1 cellular context compared by ENCODE assay signal in the genomic region with DNA sequence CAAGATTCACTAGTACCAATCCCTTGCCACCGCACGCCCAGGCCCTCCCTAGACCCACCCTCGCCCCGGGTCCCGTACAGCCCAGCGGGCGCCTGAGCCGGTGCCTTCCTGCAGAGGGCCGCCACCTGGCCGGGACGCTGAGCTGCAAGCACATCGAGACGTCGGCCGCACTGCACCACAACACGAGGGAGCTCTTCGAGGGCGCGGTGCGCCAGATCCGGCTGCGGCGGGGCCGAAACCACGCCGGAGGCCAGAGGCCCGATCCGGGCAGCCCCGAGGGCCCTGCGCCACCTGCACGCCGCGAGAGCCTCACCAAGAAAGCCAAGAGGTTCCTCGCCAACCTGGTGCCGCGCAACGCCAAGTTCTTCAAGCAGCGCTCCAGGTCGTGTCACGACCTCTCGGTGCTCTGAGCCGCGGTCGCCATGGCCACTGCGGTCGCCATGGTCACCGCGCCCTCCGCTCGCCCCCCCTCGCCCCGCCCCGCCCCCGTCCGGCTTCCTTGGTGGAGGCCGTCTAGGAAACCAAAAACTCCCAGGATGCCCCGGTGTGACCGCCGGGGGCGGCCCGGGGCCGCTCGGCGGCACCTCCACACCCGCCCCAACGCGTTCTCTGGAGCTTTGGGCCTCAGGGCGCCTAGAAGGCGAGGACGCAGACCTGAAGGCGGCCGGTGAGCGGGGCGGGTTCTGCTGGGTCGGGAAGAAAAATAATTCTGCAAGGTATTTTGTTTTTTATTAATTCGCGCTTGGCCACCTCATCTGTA.
TF ChIP-seq lines count a peak whose summit lies in the region.

No MANE protein-coding gene starts in this region.

TF ChIP-seq in K562, 482 proteins besides CTCF, POLR2A, EP300 and RAD21 (continued from another document and continues in another):
- TF ChIP-seq MXD1 (CRISPR knock-in tag; IDR thresholded peaks at IDR 0.05; ENCODE audit: borderline replicate concordance, poor library complexity, severe bottlenecking) (peak; percentile 2), FOXO4 (CRISPR knock-in tag; IDR thresholded peaks at IDR 0.05) (no peak), ZNF41 (CRISPR knock-in tag; conservative IDR thresholded peaks at IDR 0.05) (0 out of 2 replicates have a peak, but pooled peaks have one; percentile 34), TCF7 (IDR thresholded peaks at IDR 0.05; ENCODE audit: borderline replicate concordance) (no peak), ZNF134 (CRISPR knock-in tag; conservative IDR thresholded peaks at IDR 0.05) (no peak), FOXM1 (IDR thresholded peaks at IDR 0.05; ENCODE audit: low read depth) (no peak), FOXM1 (CRISPR knock-in tag; IDR thresholded peaks at IDR 0.05; ENCODE audit: low read depth) (peak; percentile 51; the same call in 1 of the 2 replicates), CHD4 (IDR thresholded peaks at IDR 0.05; ENCODE audit: insufficient read depth, insufficient replicate concordance, low read depth, low read length, poor library complexity, severe bottlenecking) (no peak), NR3C1 (CRISPR knock-in tag; IDR thresholded peaks at IDR 0.05) (peak; percentile 86; the same call in 1 of the 2 replicates), MXI1 (IDR thresholded peaks at IDR 0.05; ENCODE audit: low read depth, low read length) (peak; percentile 98), DACH1 (IDR thresholded peaks at IDR 0.05; ENCODE audit: partially characterized antibody) (no peak), POLR3A (IDR thresholded peaks at IDR 0.05; ENCODE audit: borderline replicate concordance, extremely low read depth, insufficient read depth, insufficient read length) (no peak), RBBP5 (IDR thresholded peaks at IDR 0.05; ENCODE audit: borderline replicate concordance, insufficient read depth, low read length, poor library complexity, severe bottlenecking) (peak; percentile 47), RFX1 (IDR thresholded peaks at IDR 0.05) (peak; percentile 97), EP400 (IDR thresholded peaks at IDR 0.05) (peak; percentile 64; the same call in 1 of the 2 replicates), HNRNPLL (IDR thresholded peaks at IDR 0.05; ENCODE audit: low read depth, low read length, poor library complexity, severe bottlenecking) (peak; percentile 67), LARP7 (IDR thresholded peaks at IDR 0.05) (no peak), BMI1 (IDR thresholded peaks at IDR 0.05; ENCODE audit: low read length) (peak; percentile 93), RUNX1 (IDR thresholded peaks at IDR 0.05; ENCODE audit: low read depth) (no peak), BRCA1 (IDR thresholded peaks at IDR 0.05) (no peak), BRCA1 (CRISPR knock-in tag; IDR thresholded peaks at IDR 0.05) (peak; percentile 98), ZFPM2 (CRISPR knock-in tag; IDR thresholded peaks at IDR 0.05) (no peak), ZBTB11 (CRISPR knock-in tag; IDR thresholded peaks at IDR 0.05) (peak in 1 of 3 experiments; percentile 54; a peak in 2 of 6 replicates), KLF10 (CRISPR knock-in tag; IDR thresholded peaks at IDR 0.05) (no peak), GTF2E2 (tag; IDR thresholded peaks at IDR 0.05) (peak; percentile 55; the same call in 1 of the 2 replicates), KDM5B (IDR thresholded peaks at IDR 0.05; ENCODE audit: insufficient replicate concordance, low read depth, low read length) (peak; percentile 90), FOXP1 (CRISPR knock-in tag; IDR thresholded peaks at IDR 0.05) (peak; percentile 78; the same call in 1 of the 2 replicates), GATAD2B (IDR thresholded peaks at IDR 0.05; ENCODE audit: borderline replicate concordance) (no peak), RBM22 (IDR thresholded peaks at IDR 0.05; ENCODE audit: low read depth, low read length, poor library complexity, severe bottlenecking) (peak; percentile 99), ZNF589 (CRISPR knock-in tag; IDR thresholded peaks at IDR 0.05; ENCODE audit: low read depth) (peak; percentile 51; the same call in 1 of the 2 replicates), PHF20 (IDR thresholded peaks at IDR 0.05; ENCODE audit: partially characterized antibody) (peak; percentile 39), POLR2H (tag; IDR thresholded peaks at IDR 0.05; ENCODE audit: low read depth) (peak; percentile 65; the same call in 1 of the 2 replicates), ZNF12 (CRISPR knock-in tag; IDR thresholded peaks at IDR 0.05) (0 out of 2 replicates have a peak, but pooled peaks have one; percentile 25), FOXA3 (CRISPR knock-in tag; conservative IDR thresholded peaks at IDR 0.05 in 1 of 2, IDR thresholded peaks at IDR 0.05 in 1 of 2) (peak in 1 of 2 experiments; percentile 27; a peak in 1 of 4 replicates), HMG20A (CRISPR knock-in tag; conservative IDR thresholded peaks at IDR 0.05) (no peak), MTA3 (IDR thresholded peaks at IDR 0.05; ENCODE audit: borderline replicate concordance) (peak; percentile 65; the same call in 1 of the 2 replicates), E2F6 (IDR thresholded peaks at IDR 0.05; ENCODE audit: borderline replicate concordance in 1 of 2, extremely low read depth in 1 of 2, insufficient read depth in 1 of 2, insufficient read length in 1 of 2, low read depth in 1 of 2, low read length in 1 of 2, poor library complexity in 1 of 2, severe bottlenecking in 1 of 2) (peak; percentile 94 to 96), HOMEZ (CRISPR knock-in tag; IDR thresholded peaks at IDR 0.05) (no peak), FOXP4 (CRISPR knock-in tag; IDR thresholded peaks at IDR 0.05; ENCODE audit: borderline replicate concordance) (peak; percentile 85; the same call in 1 of the 2 replicates), RB1 (IDR thresholded peaks at IDR 0.05; ENCODE audit: low read depth) (no peak; the same call in 1 of the 2 replicates), EGR1 (conservative IDR thresholded peaks at IDR 0.05) (peak; percentile 81), E2F5 (CRISPR knock-in tag; IDR thresholded peaks at IDR 0.05) (peak; percentile 91; the same call in 1 of the 2 replicates), NR4A1 (CRISPR knock-in tag; IDR thresholded peaks at IDR 0.05) (0 out of 2 replicates have a peak, but pooled peaks have one; percentile 61), NR4A1 (tag; IDR thresholded peaks at IDR 0.05) (no peak), DMBX1 (CRISPR knock-in tag; IDR thresholded peaks at IDR 0.05; ENCODE audit: borderline replicate concordance) (peak; percentile 43)
- TF ChIP-seq, protein P1, sequence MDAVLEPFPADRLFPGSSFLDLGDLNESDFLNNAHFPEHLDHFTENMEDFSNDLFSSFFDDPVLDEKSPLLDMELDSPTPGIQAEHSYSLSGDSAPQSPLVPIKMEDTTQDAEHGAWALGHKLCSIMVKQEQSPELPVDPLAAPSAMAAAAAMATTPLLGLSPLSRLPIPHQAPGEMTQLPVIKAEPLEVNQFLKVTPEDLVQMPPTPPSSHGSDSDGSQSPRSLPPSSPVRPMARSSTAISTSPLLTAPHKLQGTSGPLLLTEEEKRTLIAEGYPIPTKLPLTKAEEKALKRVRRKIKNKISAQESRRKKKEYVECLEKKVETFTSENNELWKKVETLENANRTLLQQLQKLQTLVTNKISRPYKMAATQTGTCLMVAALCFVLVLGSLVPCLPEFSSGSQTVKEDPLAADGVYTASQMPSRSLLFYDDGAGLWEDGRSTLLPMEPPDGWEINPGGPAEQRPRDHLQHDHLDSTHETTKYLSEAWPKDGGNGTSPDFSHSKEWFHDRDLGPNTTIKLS (IDR thresholded peaks at IDR 0.05; ENCODE audit: borderline replicate concordance, low read depth) = 0 out of 2 replicates have a peak, but pooled peaks have one; percentile 12
- TF ChIP-seq, protein P2, sequence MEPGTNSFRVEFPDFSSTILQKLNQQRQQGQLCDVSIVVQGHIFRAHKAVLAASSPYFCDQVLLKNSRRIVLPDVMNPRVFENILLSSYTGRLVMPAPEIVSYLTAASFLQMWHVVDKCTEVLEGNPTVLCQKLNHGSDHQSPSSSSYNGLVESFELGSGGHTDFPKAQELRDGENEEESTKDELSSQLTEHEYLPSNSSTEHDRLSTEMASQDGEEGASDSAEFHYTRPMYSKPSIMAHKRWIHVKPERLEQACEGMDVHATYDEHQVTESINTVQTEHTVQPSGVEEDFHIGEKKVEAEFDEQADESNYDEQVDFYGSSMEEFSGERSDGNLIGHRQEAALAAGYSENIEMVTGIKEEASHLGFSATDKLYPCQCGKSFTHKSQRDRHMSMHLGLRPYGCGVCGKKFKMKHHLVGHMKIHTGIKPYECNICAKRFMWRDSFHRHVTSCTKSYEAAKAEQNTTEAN (CRISPR knock-in tag; IDR thresholded peaks at IDR 0.05) = 0 out of 2 replicates have a peak, but pooled peaks have one; percentile 71
- TF ChIP-seq, protein P3, sequence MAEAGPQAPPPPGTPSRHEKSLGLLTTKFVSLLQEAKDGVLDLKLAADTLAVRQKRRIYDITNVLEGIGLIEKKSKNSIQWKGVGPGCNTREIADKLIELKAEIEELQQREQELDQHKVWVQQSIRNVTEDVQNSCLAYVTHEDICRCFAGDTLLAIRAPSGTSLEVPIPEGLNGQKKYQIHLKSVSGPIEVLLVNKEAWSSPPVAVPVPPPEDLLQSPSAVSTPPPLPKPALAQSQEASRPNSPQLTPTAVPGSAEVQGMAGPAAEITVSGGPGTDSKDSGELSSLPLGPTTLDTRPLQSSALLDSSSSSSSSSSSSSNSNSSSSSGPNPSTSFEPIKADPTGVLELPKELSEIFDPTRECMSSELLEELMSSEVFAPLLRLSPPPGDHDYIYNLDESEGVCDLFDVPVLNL (CRISPR knock-in tag; IDR thresholded peaks at IDR 0.05; ENCODE audit: low read depth) = peak; percentile 78; the same call in 1 of the 2 replicates
